ENCODE assay signal across 4 cellular contexts in genomic region chr10:118096022-118096421, GRCh38.
"Had no signal": no experiment of that assay in that cellular context is flagged by ENCODE, and none has a peak within 500 bp of the region (broad histone marks: within the 10 kb centered on the region; RNA-seq: fewer than 3 reads in every experiment).

No MANE protein-coding gene starts in this region.

- H3K4me3 ChIP-seq: GM23248 had no signal

- H3K27ac Mint-ChIP-seq: H9 had no signal

- H3K9me3 Mint-ChIP-seq: H9 had no signal

- H3K27ac ChIP-seq: GM23248 had no signal

- H3K4me3 Mint-ChIP-seq: H9 had no signal

- H2AFZ ChIP-seq: GM23248 had no signal

- DNase-seq: GM23248, H9, HCEC 1CT, IMR-90 had no signal
